ENCODE assay signal across 8 cellular contexts in the genomic region with DNA sequence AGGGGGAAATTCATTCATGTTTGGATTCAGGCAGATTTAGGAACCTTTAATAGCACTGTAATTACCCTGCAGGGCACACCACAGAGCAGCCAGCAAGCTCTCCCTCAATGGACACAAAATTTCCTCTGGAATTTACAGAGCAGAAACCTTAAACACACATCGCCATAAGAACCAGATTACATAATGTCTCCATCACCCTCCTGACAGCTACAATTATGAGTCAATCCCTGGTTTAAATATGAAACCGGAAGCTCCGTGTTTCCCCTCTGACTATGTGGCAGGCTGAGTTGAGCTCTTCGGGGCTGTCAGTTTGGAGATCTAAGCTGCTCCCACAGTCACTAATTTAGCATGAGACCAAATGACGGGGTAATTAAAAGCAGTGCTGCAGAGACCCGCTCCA.
A peak's percentile ranks its signal among the peaks of the same experiment; 100 is the strongest.
DNase-seq lines count a peak whose midpoint lies in the region; ATAC-seq and TF ChIP-seq lines count a peak whose summit lies in the region.

No MANE protein-coding gene starts in this region.

- peak overlapping the region in 1 of 9 donors; percentile 3 for H3K27ac Mint-ChIP-seq in naive thymus-derived CD4-positive, alpha-beta T cell

- CTCF ChIA-PET in naive thymus-derived CD4-positive, alpha-beta T cell (lab: Charles Lee), result no interaction called here

- H3K9me3 ChIP-seq in RWPE2 (ENCODE audit: severe bottlenecking), result no peaks in the 10 kb centered on the region
- no peaks in the 10 kb centered on the region for H3K9me3 ChIP-seq in ectodermal cell (ENCODE audit: control insufficient read depth, low read length)
- H3K9me3 ChIP-seq in naive thymus-derived CD4-positive, alpha-beta T cell (ENCODE audit: control insufficient read depth in 2 of 3, low read length in 3 of 3), result no peaks in the 10 kb centered on the region

- peaks cover 0 to 21% (median 12%) of the 10 kb centered on the region in 7 donors for H3K4me1 Mint-ChIP-seq in naive thymus-derived CD4-positive, alpha-beta T cell

- peaks cover 0 to 6% (median 0%) of the 10 kb centered on the region in 5 donors for H3K36me3 Mint-ChIP-seq in naive thymus-derived CD4-positive, alpha-beta T cell

- H3K27ac ChIP-seq in RWPE2 (ENCODE audit: poor library complexity, severe bottlenecking), result peak overlapping the region; percentile 68
- peak overlapping the region; percentile 78 for H3K27ac ChIP-seq in ectodermal cell (ENCODE audit: insufficient read depth, low read depth, low read length, poor library complexity, severe bottlenecking)
- no peak overlapping the region for H3K27ac ChIP-seq in naive thymus-derived CD4-positive, alpha-beta T cell (ENCODE audit: low read depth, low read length)

- POLR2A ChIA-PET in naive thymus-derived CD4-positive, alpha-beta T cell (lab: Charles Lee), result no interaction called here

- DNase-seq in DMS 273 (lab: John Stamatoyannopoulos, UW; ENCODE audit: unreplicated experiment) (peak; percentile 80), RWPE2 (ENCODE audit: low spot score) (no peak), NCI-H1048 (lab: John Stamatoyannopoulos, UW) (no peak)
- DNase-seq in naive thymus-derived CD4-positive, alpha-beta T cell, result no peak

- no peaks in the 10 kb centered on the region for H3K27me3 ChIP-seq in RWPE2 (ENCODE audit: insufficient read depth, poor library complexity, severe bottlenecking)
- H3K27me3 ChIP-seq in ectodermal cell (ENCODE audit: control insufficient read depth, insufficient read depth, low read length, poor library complexity, severe bottlenecking), result peaks cover 11% of the 10 kb centered on the region
- no peaks in the 10 kb centered on the region for H3K27me3 ChIP-seq in naive thymus-derived CD4-positive, alpha-beta T cell (ENCODE audit: control insufficient read depth in 2 of 2, insufficient read depth in 2 of 2, low read length in 2 of 2)

- intact Hi-C loops in naive thymus-derived CD4-positive, alpha-beta T cell (cut with micrococcal nuclease), result no loop called here

- 40 to 46% methylated on average over 6 of the region's 6 CpGs for WGBS in ectodermal cell, 2 experiments

- H3K4me3 Mint-ChIP-seq in naive thymus-derived CD4-positive, alpha-beta T cell, result peak overlapping the region in 1 of 10 donors; percentile 11

- H3K9me3 Mint-ChIP-seq in naive thymus-derived CD4-positive, alpha-beta T cell, result peaks cover 0 to 12% (median 0%) of the 10 kb centered on the region in 11 donors

- H3K4me1 ChIP-seq in RWPE2 (ENCODE audit: insufficient read depth, poor library complexity, severe bottlenecking) (peaks cover 31% of the 10 kb centered on the region), ectodermal cell (ENCODE audit: control insufficient read depth, insufficient read depth, low read length) (peaks cover 45% of the 10 kb centered on the region)
- H3K4me1 ChIP-seq in naive thymus-derived CD4-positive, alpha-beta T cell (ENCODE audit: control insufficient read depth in 2 of 2, insufficient read depth in 2 of 2, low read length in 2 of 2), result peaks cover 0 to 7% of the 10 kb centered on the region in 2 donors

- H3K4me3 ChIP-seq in RWPE2 (ENCODE audit: severe bottlenecking) (no peak overlapping the region), ectodermal cell (ENCODE audit: insufficient read depth, low read depth, low read length) (no peak overlapping the region)
- no peak overlapping the region for H3K4me3 ChIP-seq in naive thymus-derived CD4-positive, alpha-beta T cell (ENCODE audit: low read length)

- H3K36me3 ChIP-seq in RWPE2 (ENCODE audit: low read depth), result no peaks in the 10 kb centered on the region
- no peaks in the 10 kb centered on the region for H3K36me3 ChIP-seq in ectodermal cell (ENCODE audit: control insufficient read depth, insufficient read depth, low read length)
- no peaks in the 10 kb centered on the region for H3K36me3 ChIP-seq in naive thymus-derived CD4-positive, alpha-beta T cell (ENCODE audit: control insufficient read depth in 2 of 3, insufficient read depth in 3 of 3, low read length in 3 of 3)

- ATAC-seq in GM19395 (IDR thresholded peaks at IDR 0.05; ENCODE audit: unreplicated experiment) (peak; percentile 85), HG03354 (IDR thresholded peaks at IDR 0.05; ENCODE audit: poor library complexity, severe bottlenecking, unreplicated experiment) (peak; percentile 81), RWPE2 (ENCODE audit: low read depth) (peak; percentile 64), GM19324 (IDR thresholded peaks at IDR 0.05; ENCODE audit: low FRiP score, unreplicated experiment) (no peak)
- ATAC-seq in naive thymus-derived CD4-positive, alpha-beta T cell, result peak; percentile 82

- H3K27me3 Mint-ChIP-seq in naive thymus-derived CD4-positive, alpha-beta T cell, result peaks cover 53 to 71% (median 61%) of the 10 kb centered on the region in 5 donors

- TF ChIP-seq CTCF in RWPE2 (IDR thresholded peaks at IDR 0.05; ENCODE audit: poor library complexity, severe bottlenecking), result no peak
